In the genomic region with DNA sequence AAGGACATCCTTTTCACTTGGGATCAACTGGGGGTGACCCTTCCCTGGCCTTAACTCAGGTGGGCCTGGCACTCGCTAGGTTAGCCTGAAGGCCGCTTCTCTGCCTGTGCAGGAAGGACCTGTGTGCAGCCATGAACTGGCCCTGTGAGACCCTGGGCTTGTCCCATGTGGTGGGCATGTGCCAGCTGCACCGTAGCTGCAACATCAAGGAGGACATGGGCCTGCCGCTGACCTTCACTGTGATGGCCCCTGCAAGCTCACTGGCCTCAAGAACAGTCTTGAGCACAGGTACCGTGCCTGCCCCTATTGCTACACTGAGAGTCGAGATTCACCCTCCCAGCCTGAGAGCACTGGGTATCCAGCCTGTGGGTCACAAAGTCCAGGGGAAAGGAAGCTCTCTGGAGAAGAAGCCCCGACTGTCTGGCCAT, we compare ENCODE assay signal across 22 cellular contexts. TPM values are rescaled to one million over a fixed set of nuclear protein-coding genes. Genes with fewer than 3 reads are reported as not detected.
"Had no signal": no experiment of that assay in that cellular context is flagged by ENCODE, and none has a peak within 500 bp of the region (broad histone marks: within the 10 kb centered on the region; RNA-seq: fewer than 3 reads in every experiment).

No MANE protein-coding gene starts in this region.

- H3K4me3 ChIP-seq: cardiac muscle cell, MG63 had no signal

- H3K36me3 ChIP-seq: brain microvascular endothelial cell, cardiac muscle cell, MG63 had no signal

- ATAC-seq: activated CD8-positive, alpha-beta T cell treated with anti-CD3 and anti-CD28 coated beads, Interleukin-2, amount 10 ng/mL, durations not matched to agents 7 days and 5 days; PC-3 had no signal

- FAIRE-seq: RCC 7860 had no signal

- DNase-seq: activated CD4-positive, alpha-beta T cell treated with anti-CD3 and anti-CD28 coated beads for 48 hours; activated CD4-positive, alpha-beta T cell treated with anti-CD3 and anti-CD28 coated beads, Interleukin-2, amount 50 U/mL, for 4 hours; activated CD4-positive, CD25-positive, alpha-beta regulatory T cell treated with anti-CD3 and anti-CD28 coated beads, Interleukin-2, amount 50 U/mL, for 72 hours; activated CD8-positive, alpha-beta T cell treated with anti-CD3 and anti-CD28 coated beads, Interleukin-2, amount 10 ng/mL, durations not matched to agents 7 days and 5 days; activated gamma-delta T cell treated with Interleukin-2 at 50 U/mL for 16 hours; activated naive CD4-positive, alpha-beta T cell treated with anti-CD3 and anti-CD28 coated beads, Interleukin-2, amount 10 ng/mL, durations not matched to agents 7 days and 5 days; activated naive CD8-positive, alpha-beta T cell treated with anti-CD3 and anti-CD28 coated beads for 36 hours; activated T-cell treated with anti-CD3 and anti-CD28 coated beads, Interleukin-2, amount 50 U/mL, for 72 hours; brain microvascular endothelial cell; MG63; NCI-H1105 treated with DMSO at 0.1 percent for 48 hours; NCI-H1436 treated with DMSO at 0.1 percent for 48 hours; NCI-H187 treated with DMSO at 0.1 percent for 48 hours; NCI-H2081 treated with DMSO at 0.1 percent for 48 hours; NCI-H446; NCI-H524; PC-3; SHP77 treated with DMSO at 0.1 percent for 48 hours had no signal

- H3K27ac ChIP-seq: brain microvascular endothelial cell, cardiac muscle cell had no signal

- H3K27me3 ChIP-seq: brain microvascular endothelial cell, cardiac muscle cell, MG63 had no signal

RNA-seq across cellular contexts. Expression of a gene that starts 43.0 kb away (rescaled TPM):
- total RNA-seq: activated T-helper 2 cell treated with anti-CD3 and anti-CD28 coated beads, Interferon-gamma antibody, Interleukin-2, Interleukin-4, amounts not matched to agents 10 μg/mL and 5 μg/mL and 100 μg/mL, durations not matched to agents 14 hours and 24 hours and 36 hours; SK-MEL-5 had no signal
